ENCODE assay signal across 1 cellular context in genomic region chr7:100889761-100890639, GRCh38.
A peak's percentile ranks its signal among the peaks of the same experiment; 100 is the strongest.
TF ChIP-seq lines count a peak whose summit lies in the region.

No MANE protein-coding gene starts in this region.

TF ChIP-seq in HEK293, 187 proteins besides CTCF, POLR2A, EP300 and RAD21 (continued from another document):
- TF ChIP-seq PRDM4 (tag by site-specific recombination; IDR thresholded peaks at IDR 0.05) (peak; percentile 61), ZNF623 (tag by site-specific recombination; IDR thresholded peaks at IDR 0.05) (no peak), ZNF501 (tag by site-specific recombination; IDR thresholded peaks at IDR 0.05) (peak; percentile 77), SP7 (tag by site-specific recombination; IDR thresholded peaks at IDR 0.05) (0 out of 2 replicates have a peak, but pooled peaks have one; percentile 28)
- TF ChIP-seq, protein P1, sequence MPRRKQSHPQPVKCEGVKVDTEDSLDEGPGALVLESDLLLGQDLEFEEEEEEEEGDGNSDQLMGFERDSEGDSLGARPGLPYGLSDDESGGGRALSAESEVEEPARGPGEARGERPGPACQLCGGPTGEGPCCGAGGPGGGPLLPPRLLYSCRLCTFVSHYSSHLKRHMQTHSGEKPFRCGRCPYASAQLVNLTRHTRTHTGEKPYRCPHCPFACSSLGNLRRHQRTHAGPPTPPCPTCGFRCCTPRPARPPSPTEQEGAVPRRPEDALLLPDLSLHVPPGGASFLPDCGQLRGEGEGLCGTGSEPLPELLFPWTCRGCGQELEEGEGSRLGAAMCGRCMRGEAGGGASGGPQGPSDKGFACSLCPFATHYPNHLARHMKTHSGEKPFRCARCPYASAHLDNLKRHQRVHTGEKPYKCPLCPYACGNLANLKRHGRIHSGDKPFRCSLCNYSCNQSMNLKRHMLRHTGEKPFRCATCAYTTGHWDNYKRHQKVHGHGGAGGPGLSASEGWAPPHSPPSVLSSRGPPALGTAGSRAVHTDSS (tag by site-specific recombination; IDR thresholded peaks at IDR 0.05), result no peak
